In genomic region chr7:22359156-22359697, GRCh38 we compare ENCODE assay signal across 1 cellular context.
A peak's percentile ranks its signal among the peaks of the same experiment; 100 is the strongest.
TF ChIP-seq lines count a peak whose summit lies in the region.

No MANE protein-coding gene starts in this region.

TF ChIP-seq in HepG2, 621 proteins besides CTCF, POLR2A, EP300 and RAD21 (continued from another document and continues in another):
- peak; percentile 95 for TF ChIP-seq PRDM15 (CRISPR knock-in tag; IDR thresholded peaks at IDR 0.05)
- TF ChIP-seq SOX5 (CRISPR knock-in tag; IDR thresholded peaks at IDR 0.05; ENCODE audit: borderline replicate concordance), result peak; percentile 91
- TF ChIP-seq KDM1A (CRISPR knock-in tag; IDR thresholded peaks at IDR 0.05), result peak; percentile 29; the same call in 1 of the 2 replicates
- peak; percentile 65 for TF ChIP-seq MXD4 (CRISPR knock-in tag; IDR thresholded peaks at IDR 0.05)
- peak; percentile 27 for TF ChIP-seq KMT2B (CRISPR knock-in tag; IDR thresholded peaks at IDR 0.05)
- no peak for TF ChIP-seq AGO1 (IDR thresholded peaks at IDR 0.05; ENCODE audit: low read depth, low read length, poor library complexity, severe bottlenecking)
- peak; percentile 64; the same call in 1 of the 2 replicates for TF ChIP-seq THAP7 (CRISPR knock-in tag; IDR thresholded peaks at IDR 0.05)
- TF ChIP-seq HNRNPH1 (optimal IDR thresholded peaks at IDR 0.05; ENCODE audit: low read depth, low read length), result no peak
- TF ChIP-seq NAIF1 (CRISPR knock-in tag; IDR thresholded peaks at IDR 0.05; ENCODE audit: borderline replicate concordance), result peak; percentile 70; the same call in 1 of the 2 replicates
- TF ChIP-seq MAFF (IDR thresholded peaks at IDR 0.05; ENCODE audit: low read depth, low read length), result peak; percentile 51; the same call in 1 of the 2 replicates
- no peak for TF ChIP-seq THAP8 (CRISPR knock-in tag; IDR thresholded peaks at IDR 0.05; ENCODE audit: borderline replicate concordance)
- no peak for TF ChIP-seq SNAPC4 (CRISPR knock-in tag; IDR thresholded peaks at IDR 0.05)
- no peak for TF ChIP-seq CENPBD1 (CRISPR knock-in tag; IDR thresholded peaks at IDR 0.05; ENCODE audit: borderline replicate concordance, low read depth)
- peak; percentile 58; the same call in 1 of the 2 replicates for TF ChIP-seq RXRA (CRISPR knock-in tag; IDR thresholded peaks at IDR 0.05)
- peak; percentile 79; the same call in 1 of the 2 replicates for TF ChIP-seq DMAP1 (CRISPR knock-in tag; IDR thresholded peaks at IDR 0.05)
- no peak for TF ChIP-seq JDP2 (CRISPR knock-in tag; IDR thresholded peaks at IDR 0.05; ENCODE audit: borderline replicate concordance)
- TF ChIP-seq TFDP2 (CRISPR knock-in tag; IDR thresholded peaks at IDR 0.05), result peak; percentile 39; the same call in 1 of the 2 replicates
- TF ChIP-seq ZNF530 (CRISPR knock-in tag; IDR thresholded peaks at IDR 0.05; ENCODE audit: low read depth), result no peak
- TF ChIP-seq NONO (IDR thresholded peaks at IDR 0.05), result no peak
- TF ChIP-seq NONO (CRISPR knock-in tag; conservative IDR thresholded peaks at IDR 0.05), result peak; percentile 76; the same call in 1 of the 2 replicates
- peak; percentile 51; the same call in 1 of the 2 replicates for TF ChIP-seq ARID4A (CRISPR knock-in tag; IDR thresholded peaks at IDR 0.05; ENCODE audit: borderline replicate concordance)
- no peak for TF ChIP-seq DNMT1 (CRISPR knock-in tag; IDR thresholded peaks at IDR 0.05)
- no peak for TF ChIP-seq MBNL3 (CRISPR knock-in tag; conservative IDR thresholded peaks at IDR 0.05)
- TF ChIP-seq PAXIP1 (CRISPR knock-in tag; conservative IDR thresholded peaks at IDR 0.05), result peak; percentile 97
- no peak for TF ChIP-seq ZNF33A (CRISPR knock-in tag; IDR thresholded peaks at IDR 0.05; ENCODE audit: borderline replicate concordance)
- no peak for TF ChIP-seq BATF2 (CRISPR knock-in tag; IDR thresholded peaks at IDR 0.05)
- peak; percentile 93; the same call in 1 of the 2 replicates for TF ChIP-seq HDAC2 (CRISPR knock-in tag; IDR thresholded peaks at IDR 0.05)
- peak; percentile 79 for TF ChIP-seq ZNF503 (CRISPR knock-in tag; IDR thresholded peaks at IDR 0.05)
